ENCODE assay signal across 11 cellular contexts in genomic region chr2:237540823-237541222, GRCh38. TPM values are rescaled to one million over a fixed set of nuclear protein-coding genes. Genes with fewer than 3 reads are reported as not detected.
A peak's percentile ranks its signal among the peaks of the same experiment; 100 is the strongest.
DNase-seq lines count a peak whose midpoint lies in the region; ATAC-seq and TF ChIP-seq lines count a peak whose summit lies in the region.
"Had no signal": no experiment of that assay in that cellular context is flagged by ENCODE, and none has a peak within 500 bp of the region (broad histone marks: within the 10 kb centered on the region; RNA-seq: fewer than 3 reads in every experiment).

No MANE protein-coding gene starts in this region.

- H3K27me3 ChIP-seq in SJCRH30 (no peaks in the 10 kb centered on the region; the same call in 1 of the 2 replicates), right atrium auricular region (no peaks in the 10 kb centered on the region)

- no peak overlapping the region for H3K4me3 Mint-ChIP-seq in natural killer cell treated with Interleukin-12 subunit alpha and Interleukin-12 subunit beta and Interleukin-15 and Interleukin-18, amount 100 ng/mL, for 72 hours
- no peak overlapping the region for H3K4me3 Mint-ChIP-seq in natural killer cell
- no peak overlapping the region for H3K4me3 Mint-ChIP-seq in activated CD4-positive, alpha-beta T cell treated with anti-CD3 and anti-CD28 coated beads, Interleukin-2, amount 10 ng/mL, durations not matched to agents 7 days and 5 days
- H3K4me3 Mint-ChIP-seq: CD8-positive, alpha-beta T cell had no signal

- peaks cover 0 to 6% of the 10 kb centered on the region in 2 donors for H3K27me3 Mint-ChIP-seq in natural killer cell treated with Interleukin-12 subunit alpha and Interleukin-12 subunit beta and Interleukin-15 and Interleukin-18, amount 100 ng/mL, for 72 hours
- H3K27me3 Mint-ChIP-seq in natural killer cell (ENCODE audit: low read depth in 2 of 2) = peaks cover 0 to 4% of the 10 kb centered on the region in 2 donors
- no peaks in the 10 kb centered on the region for H3K27me3 Mint-ChIP-seq in activated CD4-positive, alpha-beta T cell treated with anti-CD3 and anti-CD28 coated beads, Interleukin-2, amount 10 ng/mL, durations not matched to agents 7 days and 5 days

- H3K36me3 Mint-ChIP-seq in natural killer cell treated with Interleukin-12 subunit alpha and Interleukin-12 subunit beta and Interleukin-15 and Interleukin-18, amount 100 ng/mL, for 72 hours = no peaks in the 10 kb centered on the region
- H3K36me3 Mint-ChIP-seq in natural killer cell = no peaks in the 10 kb centered on the region
- H3K36me3 Mint-ChIP-seq in activated CD4-positive, alpha-beta T cell treated with anti-CD3 and anti-CD28 coated beads, Interleukin-2, amount 10 ng/mL, durations not matched to agents 7 days and 5 days (ENCODE audit: low read depth) = no peaks in the 10 kb centered on the region
- H3K36me3 Mint-ChIP-seq: CD8-positive, alpha-beta T cell had no signal

- no peak for ATAC-seq in natural killer cell treated with Interleukin-12 subunit alpha and Interleukin-12 subunit beta and Interleukin-15 and Interleukin-18, amount 100 ng/mL, for 72 hours
- ATAC-seq in natural killer cell (no peak), GM21390 (IDR thresholded peaks at IDR 0.05; ENCODE audit: unreplicated experiment) (no peak)
- ATAC-seq: CD8-positive, alpha-beta T cell had no signal

- no peak overlapping the region for H3K27ac Mint-ChIP-seq in natural killer cell treated with Interleukin-12 subunit alpha and Interleukin-12 subunit beta and Interleukin-15 and Interleukin-18, amount 100 ng/mL, for 72 hours
- no peak overlapping the region for H3K27ac Mint-ChIP-seq in natural killer cell
- no peak overlapping the region for H3K27ac Mint-ChIP-seq in activated CD4-positive, alpha-beta T cell treated with anti-CD3 and anti-CD28 coated beads, Interleukin-2, amount 10 ng/mL, durations not matched to agents 7 days and 5 days
- H3K27ac Mint-ChIP-seq: CD8-positive, alpha-beta T cell had no signal

- H3K9me3 Mint-ChIP-seq in natural killer cell treated with Interleukin-12 subunit alpha and Interleukin-12 subunit beta and Interleukin-15 and Interleukin-18, amount 100 ng/mL, for 72 hours = no peaks in the 10 kb centered on the region
- H3K9me3 Mint-ChIP-seq in natural killer cell = no peaks in the 10 kb centered on the region
- no peaks in the 10 kb centered on the region for H3K9me3 Mint-ChIP-seq in activated CD4-positive, alpha-beta T cell treated with anti-CD3 and anti-CD28 coated beads, Interleukin-2, amount 10 ng/mL, durations not matched to agents 7 days and 5 days
- H3K9me3 Mint-ChIP-seq: CD8-positive, alpha-beta T cell had no signal

- POLR2A ChIA-PET in activated CD4-positive, alpha-beta T cell treated with anti-CD3 and anti-CD28 coated beads, Interleukin-2, amount 10 ng/mL, durations not matched to agents 7 days and 5 days (lab: Charles Lee) = no interaction called here

- no peak overlapping the region for H3K27ac ChIP-seq in SJCRH30
- H3K27ac ChIP-seq in right atrium auricular region = no peak overlapping the region

- H3K4me3 ChIP-seq in SJCRH30 = no peak overlapping the region
- H3K4me3 ChIP-seq in right atrium auricular region = no peak overlapping the region

- no peak for TF ChIP-seq CTCF in natural killer cell (IDR thresholded peaks at IDR 0.05)
- no peak for TF ChIP-seq CTCF in right atrium auricular region (IDR thresholded peaks at IDR 0.05)

- CTCF ChIA-PET in activated CD4-positive, alpha-beta T cell treated with anti-CD3 and anti-CD28 coated beads, Interleukin-2, amount 10 ng/mL, durations not matched to agents 7 days and 5 days (lab: Charles Lee) = interaction anchor here (1.7 kb wide), 1 partner anchor 29 kb away, joined by 6 read pairs; no protein-coding TSS in a partner anchor

- H3K4me1 ChIP-seq in SJCRH30 (peaks cover 2% of the 10 kb centered on the region; the same call in 1 of the 2 replicates), right atrium auricular region (peaks cover 0 to 17% of the 10 kb centered on the region in 2 donors)

- H3K4me1 Mint-ChIP-seq in natural killer cell treated with Interleukin-12 subunit alpha and Interleukin-12 subunit beta and Interleukin-15 and Interleukin-18, amount 100 ng/mL, for 72 hours (ENCODE audit: low read depth in 2 of 2) = no peaks in the 10 kb centered on the region
- no peaks in the 10 kb centered on the region for H3K4me1 Mint-ChIP-seq in natural killer cell
- no peaks in the 10 kb centered on the region for H3K4me1 Mint-ChIP-seq in activated CD4-positive, alpha-beta T cell treated with anti-CD3 and anti-CD28 coated beads, Interleukin-2, amount 10 ng/mL, durations not matched to agents 7 days and 5 days

- H3K36me3 ChIP-seq in SJCRH30 = no peaks in the 10 kb centered on the region
- H3K36me3 ChIP-seq in right atrium auricular region = no peaks in the 10 kb centered on the region

- intact Hi-C loops in natural killer cell (cut with micrococcal nuclease) = no loop called here

- DNase-seq in natural killer cell treated with Interleukin-12 subunit alpha and Interleukin-12 subunit beta and Interleukin-15 and Interleukin-18, amount 100 ng/mL, for 72 hours (ENCODE audit: low spot score) = peak; percentile 6
- no peak for DNase-seq in natural killer cell
- DNase-seq in SJCRH30 = peak; percentile 38 to 41
- DNase-seq in right atrium auricular region (ENCODE audit: low spot score) = peak; percentile 68
- DNase-seq in NOMO-1 treated with dmso at 0.1 percent for 144 hours (lab: John Stamatoyannopoulos, UW; ENCODE audit: unreplicated experiment) = no peak
- DNase-seq in iPS-NIHi11 (ENCODE audit: low spot score) = no peak
- no peak for DNase-seq in activated CD4-positive, alpha-beta T cell treated with anti-CD3 and anti-CD28 coated beads, Interleukin-2, amount 10 ng/mL, durations not matched to agents 7 days and 5 days
- DNase-seq: CD8-positive, alpha-beta T cell; KBM-7; stimulated activated naive CD4-positive, alpha-beta T cell had no signal

- H3K9me3 ChIP-seq in SJCRH30 (replicated peaks) (no peaks in the 10 kb centered on the region), right atrium auricular region (no peaks in the 10 kb centered on the region)

RNA-seq across cellular contexts. Expression of gene PRLH, which starts 25.6 kb away (rescaled TPM):
- total RNA-seq in natural killer cell treated with Interleukin-12 subunit alpha and Interleukin-12 subunit beta and Interleukin-15 and Interleukin-18, amount 100 ng/mL, for 72 hours = not detected
- not detected for total RNA-seq in natural killer cell
- not detected in 2 replicates for total RNA-seq in SJCRH30 (2014; rRNA removed; shearing (Covaris generic))
- not detected for total RNA-seq in right atrium auricular region
- total RNA-seq in activated CD4-positive, alpha-beta T cell treated with anti-CD3 and anti-CD28 coated beads, Interleukin-2, amount 10 ng/mL, durations not matched to agents 7 days and 5 days = not detected
- total RNA-seq: CD8-positive, alpha-beta T cell had no signal

RNA-seq across cellular contexts. Expression of gene RAB17, which starts 49.7 kb away (rescaled TPM):
- total RNA-seq in natural killer cell treated with Interleukin-12 subunit alpha and Interleukin-12 subunit beta and Interleukin-15 and Interleukin-18, amount 100 ng/mL, for 72 hours = not detected
- not detected for total RNA-seq in natural killer cell
- total RNA-seq in SJCRH30 (2014; rRNA removed; shearing (Covaris generic)) = 3.4 and 3.6 TPM in 2 replicates
- 1 to 10 TPM; 1.0 to 4.5 TPM for total RNA-seq in right atrium auricular region
- not detected for total RNA-seq in activated CD4-positive, alpha-beta T cell treated with anti-CD3 and anti-CD28 coated beads, Interleukin-2, amount 10 ng/mL, durations not matched to agents 7 days and 5 days
- total RNA-seq: CD8-positive, alpha-beta T cell had no signal

RNA-seq across cellular contexts. Expression of gene MLPH, which starts 53.8 kb away (rescaled TPM):
- not detected for total RNA-seq in natural killer cell treated with Interleukin-12 subunit alpha and Interleukin-12 subunit beta and Interleukin-15 and Interleukin-18, amount 100 ng/mL, for 72 hours
- total RNA-seq in natural killer cell = not detected
- total RNA-seq in SJCRH30 (2014; rRNA removed; shearing (Covaris generic)) = 0.14 TPM in 1 of 2 replicates, not detected in the other
- total RNA-seq in right atrium auricular region = 100 to 1,000 TPM in 1 of 2 donors, 10 to 100 TPM in 1; 27.1 to 108 TPM
- total RNA-seq in activated CD4-positive, alpha-beta T cell treated with anti-CD3 and anti-CD28 coated beads, Interleukin-2, amount 10 ng/mL, durations not matched to agents 7 days and 5 days = not detected
- total RNA-seq: CD8-positive, alpha-beta T cell had no signal

Comparison
In these comparisons a context has a peak if more than half of its experiments do, and no peak if none do; other contexts are left out.
1. DNase-seq: peak in natural killer cell treated with Interleukin-12 subunit alpha and Interleukin-12 subunit beta and Interleukin-15 and Interleukin-18, amount 100 ng/mL, for 72 hours (single experiment), SJCRH30 (2 of 2) and right atrium auricular region (single experiment); none in natural killer cell (single experiment), NOMO-1 treated with dmso at 0.1 percent for 144 hours (single experiment), iPS-NIHi11 (single experiment) and activated CD4-positive, alpha-beta T cell treated with anti-CD3 and anti-CD28 coated beads, Interleukin-2, amount 10 ng/mL, durations not matched to agents 7 days and 5 days (single experiment).
2. RNA of gene MLPH, which starts 53.8 kb away (total RNA-seq): 27.1 to 108 TPM in right atrium auricular region; not detected in natural killer cell treated with Interleukin-12 subunit alpha and Interleukin-12 subunit beta and Interleukin-15 and Interleukin-18, amount 100 ng/mL, for 72 hours, 0.14 TPM in SJCRH30, not detected in natural killer cell and not detected in activated CD4-positive, alpha-beta T cell treated with anti-CD3 and anti-CD28 coated beads, Interleukin-2, amount 10 ng/mL, durations not matched to agents 7 days and 5 days; every median in the first group is over 10 times any median in the second.